Comparison of ENCODE assay signal across 17 cellular contexts in the genomic region with DNA sequence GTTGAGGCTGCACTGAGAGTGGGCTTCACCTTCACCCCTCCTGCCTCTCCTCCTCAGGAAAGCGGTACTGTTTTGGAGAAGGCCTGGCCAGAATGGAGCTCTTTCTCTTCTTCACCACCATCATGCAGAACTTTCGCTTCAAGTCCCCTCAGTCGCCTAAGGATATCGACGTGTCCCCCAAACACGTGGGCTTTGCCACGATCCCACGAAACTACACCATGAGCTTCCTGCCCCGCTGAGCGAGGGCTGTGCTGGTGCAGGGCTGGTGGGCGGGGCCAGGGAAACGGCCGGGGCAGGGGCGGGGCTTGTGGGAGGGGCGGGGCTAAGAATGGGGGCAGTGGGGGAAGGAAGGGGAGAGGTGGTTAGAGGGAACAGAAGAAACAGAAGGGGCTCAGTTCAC. TPM values are rescaled to one million over a fixed set of nuclear protein-coding genes. Genes with fewer than 3 reads are reported as not detected.
A peak's percentile ranks its signal among the peaks of the same experiment; 100 is the strongest.
DNase-seq lines count a peak whose midpoint lies in the region; ATAC-seq, FAIRE-seq and TF ChIP-seq lines count a peak whose summit lies in the region.
"Had no signal": no experiment of that assay in that cellular context is flagged by ENCODE, and none has a peak within 500 bp of the region (broad histone marks: within the 10 kb centered on the region; RNA-seq: fewer than 3 reads in every experiment).

No MANE protein-coding gene starts in this region.

- CTCF ChIA-PET in K562 (lab: Yijun Ruan, JAX; ENCODE audit: low intra/inter-chr PET ratio): no interaction called here

- TF ChIP-seq POLR2A in K562 (conservative IDR thresholded peaks at IDR 0.05): no peak

- H3K9me3 Mint-ChIP-seq in natural killer cell treated with Interleukin-12 subunit alpha and Interleukin-12 subunit beta and Interleukin-15 and Interleukin-18, amount 100 ng/mL, for 72 hours: no peaks in the 10 kb centered on the region

- H2AFZ ChIP-seq in K562 (ENCODE audit: low read depth, low read length): peak overlapping the region; percentile 67

- ATAC-seq in K562 (peak; percentile 95), GM18909 (IDR thresholded peaks at IDR 0.05; ENCODE audit: poor library complexity, unreplicated experiment) (no peak), HG03439 (IDR thresholded peaks at IDR 0.05; ENCODE audit: unreplicated experiment) (no peak)
- ATAC-seq in natural killer cell treated with Interleukin-12 subunit alpha and Interleukin-12 subunit beta and Interleukin-15 and Interleukin-18, amount 100 ng/mL, for 72 hours: peak; percentile 65 to 78
- ATAC-seq: PC-3 had no signal

- in situ Hi-C loops in K562 (cut with MboI): no loop called here

- no peak for TF ChIP-seq EP300 in K562 (IDR thresholded peaks at IDR 0.05; ENCODE audit: low read length)

- H3K36me3 ChIP-seq in H7 (replicated peaks; ENCODE audit: control insufficient read depth, insufficient read depth, low read length): no peaks in the 10 kb centered on the region
- no peaks in the 10 kb centered on the region for H3K36me3 ChIP-seq in K562 (ENCODE audit: control insufficient read depth, insufficient read depth, low read length)
- H3K36me3 ChIP-seq: BLaER1 had no signal

- no peak overlapping the region for H3K4me3 ChIP-seq in H7 (ENCODE audit: insufficient read depth, low read depth, low read length)
- no peak overlapping the region for H3K4me3 ChIP-seq in K562
- H3K4me3 ChIP-seq: BLaER1 had no signal

- no peaks in the 10 kb centered on the region for H3K9me1 ChIP-seq in K562 (ENCODE audit: control insufficient read depth, insufficient read depth, low read length)

- DNase-seq in activated CD4-positive, alpha-beta T cell treated with anti-CD3 and anti-CD28 coated beads for 48 hours: peak; percentile 6
- no peak for DNase-seq in activated CD4-positive, alpha-beta T cell treated with anti-CD3 and anti-CD28 coated beads, Interleukin-2, amount 50 U/mL, for 4 hours
- DNase-seq in H7 (peak; percentile 80), K562 (ENCODE audit: extremely low read depth in 1 of 4, low spot score in 3 of 4) (peak; percentile 23 to 78 (median 76)), NCI-H1930 (lab: John Stamatoyannopoulos, UW) (no peak)
- DNase-seq in natural killer cell treated with Interleukin-12 subunit alpha and Interleukin-12 subunit beta and Interleukin-15 and Interleukin-18, amount 100 ng/mL, for 72 hours (ENCODE audit: low spot score): no peak
- DNase-seq: 8988T, Caco-2, NCI-H1436 treated with DMSO at 0.1 percent for 48 hours, NCI-H2107, NCI-H226, NCI-H69, PC-3 had no signal

- intact Hi-C loops in K562 (cut with micrococcal nuclease): no loop called here

- peaks cover 7% of the 10 kb centered on the region for H3K27me3 ChIP-seq in H7 (ENCODE audit: control insufficient read depth, insufficient read depth, low read length)
- peaks cover 0 to 37% of the 10 kb centered on the region in 2 experiments; a peak in 3 of 5 replicates for H3K27me3 ChIP-seq in K562 (ENCODE audit: control insufficient read depth in 2 of 2, insufficient read depth in 2 of 2, low read length in 2 of 2)
- H3K27me3 ChIP-seq: BLaER1 had no signal

- BruUV-seq in K562 (replicated peaks; lab: Mats Ljungman, UMichigan): no TSS peak

- 4% methylated on average over 15 of the region's 15 CpGs for WGBS in K562 (ENCODE audit: insufficient coverage, low coverage, missing lambda C conversion rate)

- POLR2A ChIA-PET in K562 (lab: Yijun Ruan, JAX): interaction anchor here (0.8 to 1.2 kb wide), 2 partner anchors 11 to 95 kb away, joined by 4 to 5 read pairs; no protein-coding TSS in a partner anchor

- no peaks in the 10 kb centered on the region for H3K36me3 Mint-ChIP-seq in natural killer cell treated with Interleukin-12 subunit alpha and Interleukin-12 subunit beta and Interleukin-15 and Interleukin-18, amount 100 ng/mL, for 72 hours

- H3K79me2 ChIP-seq in K562 (ENCODE audit: control insufficient read depth, insufficient read depth, low read length): no peaks in the 10 kb centered on the region

- H3K27ac ChIP-seq in K562 (ENCODE audit: extremely low read depth, low read depth, low read length): no peak overlapping the region
- H3K27ac ChIP-seq: BLaER1 had no signal

- peak overlapping the region in 1 of 2 experiments; percentile 64; a peak in 1 of 4 replicates for H3K9ac ChIP-seq in K562 (ENCODE audit: insufficient read depth in 1 of 2, low read depth in 2 of 2, low read length in 2 of 2)
- H3K9ac ChIP-seq: BLaER1 had no signal

- H3K27me3 Mint-ChIP-seq in natural killer cell treated with Interleukin-12 subunit alpha and Interleukin-12 subunit beta and Interleukin-15 and Interleukin-18, amount 100 ng/mL, for 72 hours: peaks cover 33 to 41% of the 10 kb centered on the region in 2 donors

- no peak overlapping the region for H3K4me3 Mint-ChIP-seq in natural killer cell treated with Interleukin-12 subunit alpha and Interleukin-12 subunit beta and Interleukin-15 and Interleukin-18, amount 100 ng/mL, for 72 hours

- peaks cover 2 to 5% of the 10 kb centered on the region in 2 donors for H3K4me1 Mint-ChIP-seq in natural killer cell treated with Interleukin-12 subunit alpha and Interleukin-12 subunit beta and Interleukin-15 and Interleukin-18, amount 100 ng/mL, for 72 hours (ENCODE audit: low read depth in 2 of 2)

- no peaks in the 10 kb centered on the region for H3K9me3 ChIP-seq in K562 (replicated peaks; ENCODE audit: control insufficient read depth, insufficient read depth, low read depth, low read length)

- peaks cover 0 to 2% of the 10 kb centered on the region in 2 experiments; a peak in 2 of 5 replicates for H3K4me1 ChIP-seq in K562 (replicated peaks in 1 of 2; ENCODE audit: control insufficient read depth in 2 of 2, insufficient read depth in 2 of 2, low read length in 2 of 2)
- H3K4me1 ChIP-seq: BLaER1, Caco-2 had no signal

- no peak for TF ChIP-seq CTCF in K562 (IDR thresholded peaks at IDR 0.05 in 2 of 3, conservative IDR thresholded peaks at IDR 0.05 in 1 of 3; ENCODE audit: insufficient read depth in 2 of 3, low read depth in 1 of 3, low read length in 3 of 3)

- no peaks in the 10 kb centered on the region for H4K20me1 ChIP-seq in K562 (replicated peaks; ENCODE audit: control insufficient read depth, insufficient read depth, low read length)
- H4K20me1 ChIP-seq: BLaER1 had no signal

- FAIRE-seq in K562 (lab: Jason Lieb, UNC): peak; percentile 26
- FAIRE-seq: HTR-8/SVneo had no signal

- H3K27ac Mint-ChIP-seq in natural killer cell treated with Interleukin-12 subunit alpha and Interleukin-12 subunit beta and Interleukin-15 and Interleukin-18, amount 100 ng/mL, for 72 hours: no peak overlapping the region

- no peak for TF ChIP-seq RAD21 in K562 (CRISPR knock-in tag; conservative IDR thresholded peaks at IDR 0.05 in 1 of 2, IDR thresholded peaks at IDR 0.05 in 1 of 2)

- H3K4me2 ChIP-seq in K562 (ENCODE audit: insufficient read depth, low read length): peak overlapping the region; percentile 59
- H3K4me2 ChIP-seq: BLaER1 had no signal

TF ChIP-seq in K562, 482 proteins besides CTCF, POLR2A, EP300 and RAD21 (continues in another document):
- TF ChIP-seq EP400 (IDR thresholded peaks at IDR 0.05): peak; percentile 20; the same call in 1 of the 2 replicates

RNA-seq across cellular contexts. Expression of a gene that starts 7.5 kb away (rescaled TPM):
- total RNA-seq in H7 (2014; rRNA removed; shearing (Covaris generic)): 0.26 and 0.90 TPM in 2 replicates
- not detected in 2 replicates for total RNA-seq in K562 (2011; cell fraction: chromatin; rRNA removed; ENCODE audit: low replicate concordance)
- not detected in 2 replicates for total RNA-seq in K562 (2011; cell fraction: nucleolus; rRNA removed)
- not detected in 2 replicates for total RNA-seq in K562 (2011; cell fraction: nucleoplasm; rRNA removed)
- total RNA-seq in K562 (2014; rRNA removed) (not detected in 2 replicates), K562 (2014; rRNA removed; fragmentation: Illumina TruSeq; extraction: Trizol) (not detected in 2 replicates), K562 (2015; rRNA removed; fragmentation: Illumina TruSeq; extraction: Trizol) (not detected in 2 replicates), K562 (2021) (not detected in 2 replicates)
- polyA plus RNA-seq in K562 (2011; rRNA removed) (not detected in 2 replicates), K562 (2014; fragmentation: Illumina TruSeq; extraction: Trizol) (not detected in 2 replicates), K562 (2014; fragmentation: Nextera tagmentation; extraction: Ambion mirVana) (not detected), K562 (2014; rRNA removed) (not detected in 2 replicates)
- not detected in 2 replicates for polyA plus RNA-seq in K562 (2011; cell fraction: cytosol; rRNA removed)
- not detected in 2 replicates for polyA plus RNA-seq in K562 (2011; cell fraction: nucleus; rRNA removed)
- polyA plus RNA-seq in K562 (2012): not detected in 2 replicates
- polyA minus RNA-seq in K562 (2011; rRNA and poly(A)+ RNA removed): not detected in 2 replicates
- polyA minus RNA-seq in K562 (2011; cell fraction: cytosol; rRNA and poly(A)+ RNA removed): not detected in 2 replicates
- not detected in 2 replicates for polyA minus RNA-seq in K562 (2011; cell fraction: nucleus; rRNA and poly(A)+ RNA removed)
- not detected for total RNA-seq in natural killer cell treated with Interleukin-12 subunit alpha and Interleukin-12 subunit beta and Interleukin-15 and Interleukin-18, amount 100 ng/mL, for 72 hours
- total RNA-seq: Caco-2, PC-3 had no signal

RNA-seq across cellular contexts. Expression of a gene that starts 18.5 kb away (rescaled TPM):
- 0.24 and 0.30 TPM in 2 replicates for total RNA-seq in H7 (2014; rRNA removed; shearing (Covaris generic))
- 2.7 and 3.1 TPM in 2 replicates for total RNA-seq in K562 (2011; cell fraction: chromatin; rRNA removed; ENCODE audit: low replicate concordance)
- 0.17 and 0.39 TPM in 2 replicates for total RNA-seq in K562 (2011; cell fraction: nucleolus; rRNA removed)
- 1.5 and 3.0 TPM in 2 replicates for total RNA-seq in K562 (2011; cell fraction: nucleoplasm; rRNA removed)
- total RNA-seq in K562 (2014; rRNA removed) (0.77 TPM in 1 of 2 replicates, not detected in the other), K562 (2014; rRNA removed; fragmentation: Illumina TruSeq; extraction: Trizol) (0.25 TPM in 1 of 2 replicates, not detected in the other), K562 (2015; rRNA removed; fragmentation: Illumina TruSeq; extraction: Trizol) (0.11 TPM in 1 of 2 replicates, not detected in the other), K562 (2021) (0.38 TPM in 1 of 2 replicates, not detected in the other)
- polyA plus RNA-seq in K562 (2011; rRNA removed) (0.03 and 0.16 TPM in 2 replicates), K562 (2014; fragmentation: Illumina TruSeq; extraction: Trizol) (0.28 and 0.71 TPM in 2 replicates), K562 (2014; fragmentation: Nextera tagmentation; extraction: Ambion mirVana) (under 1 TPM; 0.10 to 0.11 TPM), K562 (2014; rRNA removed) (0.04 TPM in 1 of 2 replicates, not detected in the other)
- 0.12 and 0.35 TPM in 2 replicates for polyA plus RNA-seq in K562 (2011; cell fraction: cytosol; rRNA removed)
- 0.28 and 0.40 TPM in 2 replicates for polyA plus RNA-seq in K562 (2011; cell fraction: nucleus; rRNA removed)
- polyA plus RNA-seq in K562 (2012): 0.44 and 1.4 TPM in 2 replicates
- 0.12 TPM in 1 of 2 replicates, not detected in the other for polyA minus RNA-seq in K562 (2011; rRNA and poly(A)+ RNA removed)
- not detected in 2 replicates for polyA minus RNA-seq in K562 (2011; cell fraction: cytosol; rRNA and poly(A)+ RNA removed)
- polyA minus RNA-seq in K562 (2011; cell fraction: nucleus; rRNA and poly(A)+ RNA removed): 0.67 TPM in 1 of 2 replicates, not detected in the other
- total RNA-seq in natural killer cell treated with Interleukin-12 subunit alpha and Interleukin-12 subunit beta and Interleukin-15 and Interleukin-18, amount 100 ng/mL, for 72 hours: not detected
- total RNA-seq: Caco-2, PC-3 had no signal

Comparison
In these comparisons a context has a peak if more than half of its experiments do, and no peak if none do; other contexts are left out.
1. DNase-seq: peak in activated CD4-positive, alpha-beta T cell treated with anti-CD3 and anti-CD28 coated beads for 48 hours (single experiment), H7 (single experiment) and K562 (4 of 4); none in activated CD4-positive, alpha-beta T cell treated with anti-CD3 and anti-CD28 coated beads, Interleukin-2, amount 50 U/mL, for 4 hours (0 of 2), natural killer cell treated with Interleukin-12 subunit alpha and Interleukin-12 subunit beta and Interleukin-15 and Interleukin-18, amount 100 ng/mL, for 72 hours (single experiment) and NCI-H1930 (0 of 2).
2. ATAC-seq: peak in K562 (single experiment) and natural killer cell treated with Interleukin-12 subunit alpha and Interleukin-12 subunit beta and Interleukin-15 and Interleukin-18, amount 100 ng/mL, for 72 hours (2 of 2); none in GM18909 (single experiment) and HG03439 (single experiment).